10 cellular contexts compared by ENCODE assay signal in the genomic region with DNA sequence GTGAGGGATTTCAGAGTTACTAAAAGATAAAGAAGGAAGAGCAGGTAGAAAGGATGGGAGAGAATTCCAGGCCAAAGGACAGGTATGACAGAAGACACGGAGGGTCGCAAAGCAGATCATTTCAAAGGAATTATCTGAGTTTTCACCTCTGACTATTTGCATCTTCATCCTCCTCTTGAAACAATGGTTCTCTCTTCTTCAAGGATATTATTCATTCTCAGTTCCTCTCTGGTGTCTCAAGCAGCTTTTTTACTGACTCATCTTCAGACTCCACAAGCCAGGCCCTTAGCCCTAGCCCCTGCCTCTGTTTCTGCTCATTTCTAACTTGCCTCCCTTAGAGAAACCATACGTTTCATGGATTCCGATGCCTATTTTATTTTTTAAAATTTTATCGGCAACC. TPM values are rescaled to one million over a fixed set of nuclear protein-coding genes. Genes with fewer than 3 reads are reported as not detected.
DNase-seq lines count a peak whose midpoint lies in the region; ATAC-seq and TF ChIP-seq lines count a peak whose summit lies in the region.
"Had no signal": no experiment of that assay in that cellular context is flagged by ENCODE, and none has a peak within 500 bp of the region (broad histone marks: within the 10 kb centered on the region; RNA-seq: fewer than 3 reads in every experiment).

No MANE protein-coding gene starts in this region.

- TF ChIP-seq CTCF in foreskin keratinocyte (conservative IDR thresholded peaks at IDR 0.05) = no peak

- peaks cover 21% of the 10 kb centered on the region for H3K4me1 ChIP-seq in foreskin keratinocyte
- H3K4me1 ChIP-seq: body of pancreas had no signal

- H3K27ac ChIP-seq in foreskin keratinocyte = peak overlapping the region; percentile 74
- H3K27ac ChIP-seq: body of pancreas had no signal

- H3K27me3 ChIP-seq in foreskin keratinocyte = no peaks in the 10 kb centered on the region
- H3K27me3 ChIP-seq: body of pancreas had no signal

- DNase-seq in foreskin keratinocyte (peak in 1 of 2 donors; percentile 72), amniotic stem cell (lab: John Stamatoyannopoulos, UW) (no peak), NCI-H2107 (lab: John Stamatoyannopoulos, UW) (no peak), NCI-H345 (lab: John Stamatoyannopoulos, UW) (no peak)
- no peak for DNase-seq in activated CD4-positive, alpha-beta T cell treated with anti-CD3 and anti-CD28 coated beads for 1 hour
- DNase-seq: body of pancreas, NCI-H1694 had no signal

- ATAC-seq in GM18868 (IDR thresholded peaks at IDR 0.05; ENCODE audit: unreplicated experiment) = peak; percentile 96
- peak; percentile 91 for ATAC-seq in GM21619 (IDR thresholded peaks at IDR 0.05; ENCODE audit: unreplicated experiment)
- peak; percentile 93 for ATAC-seq in HG03354 (IDR thresholded peaks at IDR 0.05; ENCODE audit: poor library complexity, severe bottlenecking, unreplicated experiment)
- ATAC-seq in foreskin keratinocyte = peak; percentile 44
- ATAC-seq: body of pancreas had no signal

RNA-seq across cellular contexts. Expression of a gene that starts 15.0 kb away (rescaled TPM):
- total RNA-seq in foreskin keratinocyte = 14.0 and 14.4 TPM in 2 replicates
- polyA plus RNA-seq in foreskin keratinocyte = 10.7 and 12.3 TPM in 2 replicates

RNA-seq across cellular contexts. Expression of a gene that starts 34.1 kb away (rescaled TPM):
- total RNA-seq in foreskin keratinocyte = 19.1 and 24.9 TPM in 2 replicates
- 2.5 and 3.7 TPM in 2 replicates for polyA plus RNA-seq in foreskin keratinocyte
- total RNA-seq: body of pancreas had no signal

Comparison
In these comparisons a context has a peak if more than half of its experiments do, and no peak if none do; other contexts are left out.
1. ATAC-seq: peak in every context shown above with its lines; median percentile 96 in GM18868; 93 in HG03354; 91 in GM21619; 44 in foreskin keratinocyte.